ENCODE assay signal across 23 cellular contexts in genomic region chr18:79635127-79635726, GRCh38.
"Had no signal": no experiment of that assay in that cellular context is flagged by ENCODE, and none has a peak within 500 bp of the region (broad histone marks: within the 10 kb centered on the region; RNA-seq: fewer than 3 reads in every experiment).

No MANE protein-coding gene starts in this region.

- H3K4me1 ChIP-seq: foreskin keratinocyte, neural progenitor cell, pancreas, right lobe of liver, upper lobe of right lung had no signal

- H3K27me3 ChIP-seq: right lobe of liver had no signal

- H3K27ac Mint-ChIP-seq: activated CD4-positive, alpha-beta T cell treated with anti-CD3 and anti-CD28 coated beads for 36 hours; activated CD8-positive, alpha-beta T cell treated with anti-CD3 and anti-CD28 coated beads for 36 hours; activated naive CD8-positive, alpha-beta T cell treated with anti-CD3 and anti-CD28 coated beads for 36 hours; endodermal cell; naive thymus-derived CD4-positive, alpha-beta T cell; neural progenitor cell; stimulated activated naive B cell treated with anti-CD40 and anti-IgM and Interleukin-4, amounts not matched to agents 10 μg/mL and 1 μg/mL and 100 μg/mL, for 72 hours; T-helper 2 cell treated with Interferon-gamma antibody and Interleukin-4, amounts not matched to agents 5 μg/mL and 100 μg/mL, for 36 hours; WTC11 had no signal

- H3K9me3 ChIP-seq: pancreas, right lobe of liver, SK-N-SH, upper lobe of right lung had no signal

- H3K36me3 Mint-ChIP-seq: activated naive CD8-positive, alpha-beta T cell treated with anti-CD3 and anti-CD28 coated beads for 36 hours; naive thymus-derived CD4-positive, alpha-beta T cell; neural progenitor cell had no signal

- H3K9ac ChIP-seq: neural progenitor cell, SK-N-SH had no signal

- H3K4me3 ChIP-seq: dorsolateral prefrontal cortex, neural progenitor cell, pancreas, right lobe of liver, smooth muscle cell, upper lobe of right lung had no signal

- H3K4me1 Mint-ChIP-seq: neural progenitor cell, WTC11 had no signal

- ATAC-seq: activated CD4-positive, alpha-beta T cell treated with anti-CD3 and anti-CD28 coated beads for 36 hours; activated CD8-positive, alpha-beta T cell treated with anti-CD3 and anti-CD28 coated beads for 36 hours; foreskin keratinocyte; naive thymus-derived CD4-positive, alpha-beta T cell; right lobe of liver; stimulated activated naive B cell treated with anti-CD40 and anti-IgM and Interleukin-4, amounts not matched to agents 10 μg/mL and 1 μg/mL and 100 μg/mL, for 72 hours; upper lobe of right lung; WTC11 had no signal

- H3K27ac ChIP-seq: dorsolateral prefrontal cortex, epithelial cell of prostate, foreskin keratinocyte, neural progenitor cell, pancreas, right lobe of liver, upper lobe of right lung had no signal

- DNase-seq: activated CD4-positive, alpha-beta T cell treated with anti-CD3 and anti-CD28 coated beads for 36 hours; activated CD8-positive, alpha-beta T cell treated with anti-CD3 and anti-CD28 coated beads for 36 hours; activated gamma-delta T cell treated with Interleukin-2 at 50 U/mL for 16 hours; activated naive CD8-positive, alpha-beta T cell treated with anti-CD3 and anti-CD28 coated beads for 36 hours; amniotic stem cell; endodermal cell; foreskin keratinocyte; glutamatergic neuron; hypothalamus; mammary epithelial cell; naive thymus-derived CD4-positive, alpha-beta T cell; right lobe of liver; SK-N-SH; stimulated activated CD4-positive, alpha-beta T cell treated with anti-CD3 and anti-CD28 coated beads, Interleukin-4, amount 100 ng/mL, for 24 hours; stimulated activated naive B cell treated with anti-CD40 and anti-IgM and Interleukin-4, amounts not matched to agents 10 μg/mL and 1 μg/mL and 100 μg/mL, for 72 hours; upper lobe of right lung had no signal

- H2AFZ ChIP-seq: neural progenitor cell had no signal

- H3K4me3 Mint-ChIP-seq: activated CD4-positive, alpha-beta T cell treated with anti-CD3 and anti-CD28 coated beads for 36 hours; activated CD8-positive, alpha-beta T cell treated with anti-CD3 and anti-CD28 coated beads for 36 hours; activated naive CD8-positive, alpha-beta T cell treated with anti-CD3 and anti-CD28 coated beads for 36 hours; endodermal cell; naive thymus-derived CD4-positive, alpha-beta T cell; neural progenitor cell; stimulated activated naive B cell treated with anti-CD40 and anti-IgM and Interleukin-4, amounts not matched to agents 10 μg/mL and 1 μg/mL and 100 μg/mL, for 72 hours; T-helper 2 cell treated with Interferon-gamma antibody and Interleukin-4, amounts not matched to agents 5 μg/mL and 100 μg/mL, for 36 hours; WTC11 had no signal

- H3K36me3 ChIP-seq: neural progenitor cell, pancreas, right lobe of liver, upper lobe of right lung had no signal

- H3K4me2 ChIP-seq: neural progenitor cell, SK-N-SH, smooth muscle cell had no signal
